In genomic region chr7:129110575-129111376, GRCh38 we compare ENCODE assay signal across 10 cellular contexts. TPM values are rescaled to one million over a fixed set of nuclear protein-coding genes. Genes with fewer than 3 reads are reported as not detected.
DNase-seq lines count a peak whose midpoint lies in the region; ATAC-seq, FAIRE-seq and TF ChIP-seq lines count a peak whose summit lies in the region.
"Had no signal": no experiment of that assay in that cellular context is flagged by ENCODE, and none has a peak within 500 bp of the region (broad histone marks: within the 10 kb centered on the region; RNA-seq: fewer than 3 reads in every experiment).

No MANE protein-coding gene starts in this region.

- H3K27ac ChIP-seq in GM23338 (ENCODE audit: low read depth) (peak overlapping the region; percentile 36), right cardiac atrium (ENCODE audit: low read length) (no peak overlapping the region), heart left ventricle (no peak overlapping the region)

- H3K9me2 ChIP-seq in GM23338 (ENCODE audit: insufficient read depth): no peaks in the 10 kb centered on the region

- no peak for TF ChIP-seq POLR2A in heart left ventricle (IDR thresholded peaks at IDR 0.05)

- H3K27me3 ChIP-seq in GM23338 (ENCODE audit: insufficient read depth) (no peaks in the 10 kb centered on the region), bronchial epithelial cell (ENCODE audit: control insufficient read depth, insufficient read depth, low read length) (no peaks in the 10 kb centered on the region), right cardiac atrium (ENCODE audit: control insufficient read depth, insufficient read depth) (no peaks in the 10 kb centered on the region), heart left ventricle (no peaks in the 10 kb centered on the region)

- H3K79me2 ChIP-seq in GM23338 (replicated peaks; ENCODE audit: insufficient read depth): no peaks in the 10 kb centered on the region

- H3K9me3 Mint-ChIP-seq in GM23338: no peaks in the 10 kb centered on the region
- H3K9me3 Mint-ChIP-seq in mesothelial cell of epicardium: peaks cover 6% of the 10 kb centered on the region
- H3K9me3 Mint-ChIP-seq in activated CD4-positive, alpha-beta T cell treated with anti-CD3 and anti-CD28 coated beads for 36 hours (ENCODE audit: low read depth): no peaks in the 10 kb centered on the region

- FAIRE-seq in bronchial epithelial cell (lab: Jason Lieb, UNC): no peak
- FAIRE-seq: astrocyte had no signal

- POLR2A ChIA-PET in activated CD4-positive, alpha-beta T cell treated with anti-CD3 and anti-CD28 coated beads for 36 hours (lab: Charles Lee): no interaction called here

- DNase-seq in GM23338 (ENCODE audit: low spot score): peak; percentile 73
- DNase-seq in NCI-H2196 (lab: John Stamatoyannopoulos, UW; ENCODE audit: unreplicated experiment): peak; percentile 68
- peak; percentile 40 for DNase-seq in bronchial epithelial cell (ENCODE audit: low read depth)
- no peak for DNase-seq in mesothelial cell of epicardium (ENCODE audit: low spot score in 2 of 2, unreplicated experiment in 2 of 2)
- DNase-seq in right cardiac atrium: no peak
- DNase-seq in heart left ventricle: no peak
- no peak for DNase-seq in CD1c-positive myeloid dendritic cell (ENCODE audit: extremely low spot score)
- no peak for DNase-seq in activated CD4-positive, alpha-beta T cell treated with anti-CD3 and anti-CD28 coated beads for 36 hours
- DNase-seq: activated CD8-positive, alpha-beta memory T cell treated with anti-CD3 and anti-CD28 coated beads for 24 hours had no signal

- 0 out of 2 replicates have a peak overlapping the region, but pooled peaks have one; percentile 38 for H3K4me2 ChIP-seq in GM23338

- TF ChIP-seq CTCF in GM23338 (conservative IDR thresholded peaks at IDR 0.05; ENCODE audit: low read depth in 2 of 2) (no peak), bronchial epithelial cell (IDR thresholded peaks at IDR 0.05; ENCODE audit: insufficient read depth, low read length, severe bottlenecking) (no peak), mesothelial cell of epicardium (IDR thresholded peaks at IDR 0.05; ENCODE audit: unreplicated experiment) (no peak), heart left ventricle (IDR thresholded peaks at IDR 0.05) (no peak)

- H4K20me1 ChIP-seq in GM23338 (replicated peaks; ENCODE audit: insufficient read depth): no peaks in the 10 kb centered on the region

- H3K27ac Mint-ChIP-seq in GM23338: peak overlapping the region; percentile 92
- peak overlapping the region; percentile 63 for H3K27ac Mint-ChIP-seq in mesothelial cell of epicardium
- no peak overlapping the region for H3K27ac Mint-ChIP-seq in activated CD4-positive, alpha-beta T cell treated with anti-CD3 and anti-CD28 coated beads for 36 hours

- no peaks in the 10 kb centered on the region for H3F3A ChIP-seq in GM23338 (replicated peaks; ENCODE audit: low read depth)

- H3K36me3 ChIP-seq in GM23338 (ENCODE audit: insufficient read depth) (no peaks in the 10 kb centered on the region), bronchial epithelial cell (ENCODE audit: control insufficient read depth, insufficient read depth, low read length) (no peaks in the 10 kb centered on the region), heart left ventricle (no peaks in the 10 kb centered on the region)

- CTCF ChIA-PET in activated CD4-positive, alpha-beta T cell treated with anti-CD3 and anti-CD28 coated beads for 36 hours (lab: Charles Lee): interaction anchor here (2.6 kb wide), 1 partner anchor 19 kb away, joined by 8 read pairs; no protein-coding TSS in a partner anchor

- intact Hi-C loops in right cardiac atrium (cut with DNase I) (no loop called here), heart left ventricle (cut with DNase I) (no loop called here)
- intact Hi-C loops in activated CD4-positive, alpha-beta T cell treated with anti-CD3 and anti-CD28 coated beads for 36 hours (cut with DNase I, micrococcal nuclease): no loop called here

- H3K4me3 ChIP-seq in GM23338 (no peak overlapping the region), bronchial epithelial cell (ENCODE audit: low read depth, low read length) (no peak overlapping the region), right cardiac atrium (ENCODE audit: low read length) (no peak overlapping the region), heart left ventricle (no peak overlapping the region)

- H2AFZ ChIP-seq in GM23338: peak overlapping the region; percentile 88; the same call in 1 of the 2 replicates

- H3K36me3 Mint-ChIP-seq in GM23338 (ENCODE audit: low read depth) (no peaks in the 10 kb centered on the region), mesothelial cell of epicardium (no peaks in the 10 kb centered on the region)
- H3K36me3 Mint-ChIP-seq in activated CD4-positive, alpha-beta T cell treated with anti-CD3 and anti-CD28 coated beads for 36 hours (ENCODE audit: low read depth): no peaks in the 10 kb centered on the region

- H3K9me3 ChIP-seq in right cardiac atrium (ENCODE audit: control insufficient read depth, low read length) (no peaks in the 10 kb centered on the region), heart left ventricle (peaks cover 0 to 10% (median 3%) of the 10 kb centered on the region in 12 donors)

- H3K27me3 Mint-ChIP-seq in GM23338 (ENCODE audit: insufficient read depth, low read depth, poor library complexity) (peaks cover 2% of the 10 kb centered on the region), mesothelial cell of epicardium (ENCODE audit: low read depth) (peaks cover 4% of the 10 kb centered on the region)
- peaks cover 4% of the 10 kb centered on the region for H3K27me3 Mint-ChIP-seq in activated CD4-positive, alpha-beta T cell treated with anti-CD3 and anti-CD28 coated beads for 36 hours

- H3K4me1 ChIP-seq in GM23338 (ENCODE audit: insufficient read depth): peaks cover 10% of the 10 kb centered on the region
- no peaks in the 10 kb centered on the region for H3K4me1 ChIP-seq in right cardiac atrium (ENCODE audit: control insufficient read depth, insufficient read depth, low read length)
- H3K4me1 ChIP-seq in heart left ventricle: no peaks in the 10 kb centered on the region

- H3K4me1 Mint-ChIP-seq in GM23338 (peaks cover 11% of the 10 kb centered on the region), mesothelial cell of epicardium (peaks cover 4% of the 10 kb centered on the region)
- H3K4me1 Mint-ChIP-seq in activated CD4-positive, alpha-beta T cell treated with anti-CD3 and anti-CD28 coated beads for 36 hours: peaks cover 2% of the 10 kb centered on the region

- peak; percentile 97 for ATAC-seq in GM23338
- no peak for ATAC-seq in right cardiac atrium
- no peak for ATAC-seq in heart left ventricle
- no peak for ATAC-seq in activated CD4-positive, alpha-beta T cell treated with anti-CD3 and anti-CD28 coated beads for 36 hours

- H3K4me3 Mint-ChIP-seq in GM23338: no peak overlapping the region
- H3K4me3 Mint-ChIP-seq in mesothelial cell of epicardium: no peak overlapping the region
- H3K4me3 Mint-ChIP-seq in activated CD4-positive, alpha-beta T cell treated with anti-CD3 and anti-CD28 coated beads for 36 hours: no peak overlapping the region

TF ChIP-seq in GM23338, 12 proteins besides CTCF, POLR2A, EP300 and RAD21 (continues in another document):
- TF ChIP-seq ETS1 (IDR thresholded peaks at IDR 0.05): no peak
- no peak for TF ChIP-seq JUNB (IDR thresholded peaks at IDR 0.05; ENCODE audit: unreplicated experiment)
- TF ChIP-seq STAT1 (IDR thresholded peaks at IDR 0.05; ENCODE audit: unreplicated experiment): no peak
- no peak for TF ChIP-seq ZNF114 (CRISPR knock-in tag; IDR thresholded peaks at IDR 0.05)

RNA-seq across cellular contexts. Expression of gene TSPAN33, which starts 33.7 kb away (rescaled TPM):
- total RNA-seq in GM23338 (2014; rRNA removed; shearing (Covaris generic)): 46.8 and 51.5 TPM in 2 replicates
- polyA plus RNA-seq in GM23338 (2016; fragmentation: Nextera tagmentation; extraction: Ambion mirVana) (17.6 and 21.1 TPM in 2 replicates), right cardiac atrium (7.4 TPM), heart left ventricle (1 to 10 TPM; 3.0 to 5.6 TPM)
- total RNA-seq in bronchial epithelial cell (1.3 and 1.7 TPM in 2 replicates), mesothelial cell of epicardium (6.4 to 7.4 TPM (median 7.0 TPM) in 3 replicates), right cardiac atrium (10 to 100 TPM; 12.8 to 17.8 (median 13.2) TPM), heart left ventricle (10 to 100 TPM in 4 of 9 donors, 1 to 10 TPM in 5; 4.9 to 21.5 (median 8.9) TPM)
- total RNA-seq in activated CD4-positive, alpha-beta T cell treated with anti-CD3 and anti-CD28 coated beads for 36 hours: 1 to 10 TPM; 6.5 to 7.5 TPM

RNA-seq across cellular contexts. Expression of gene TNPO3, which starts 55.9 kb away (rescaled TPM):
- total RNA-seq in GM23338 (2014; rRNA removed; shearing (Covaris generic)): 127 TPM in 2 replicates
- 29.2 and 38.2 TPM in 2 replicates for polyA plus RNA-seq in GM23338 (2016; fragmentation: Nextera tagmentation; extraction: Ambion mirVana)
- 62.9 and 75.1 TPM in 2 replicates for total RNA-seq in bronchial epithelial cell
- total RNA-seq in mesothelial cell of epicardium: 37.7 to 40.2 TPM (median 40.2 TPM) in 3 replicates
- 10 to 100 TPM; 23.0 to 29.5 (median 27.2) TPM for total RNA-seq in right cardiac atrium
- 12.2 TPM for polyA plus RNA-seq in right cardiac atrium
- 10 to 100 TPM; 25.3 to 42.4 (median 32.8) TPM for total RNA-seq in heart left ventricle
- 10 to 100 TPM; 11.0 to 31.1 TPM for polyA plus RNA-seq in heart left ventricle
- 10 to 100 TPM; 57.7 to 60.5 TPM for total RNA-seq in activated CD4-positive, alpha-beta T cell treated with anti-CD3 and anti-CD28 coated beads for 36 hours

Comparison
In these comparisons a context has a peak if more than half of its experiments do, and no peak if none do; other contexts are left out.
1. DNase-seq: peak in GM23338 (single experiment), NCI-H2196 (single experiment) and bronchial epithelial cell (single experiment); none in mesothelial cell of epicardium (0 of 2), right cardiac atrium (0 of 3), heart left ventricle (0 of 5), CD1c-positive myeloid dendritic cell (single experiment) and activated CD4-positive, alpha-beta T cell treated with anti-CD3 and anti-CD28 coated beads for 36 hours (single experiment).